In the genomic region with DNA sequence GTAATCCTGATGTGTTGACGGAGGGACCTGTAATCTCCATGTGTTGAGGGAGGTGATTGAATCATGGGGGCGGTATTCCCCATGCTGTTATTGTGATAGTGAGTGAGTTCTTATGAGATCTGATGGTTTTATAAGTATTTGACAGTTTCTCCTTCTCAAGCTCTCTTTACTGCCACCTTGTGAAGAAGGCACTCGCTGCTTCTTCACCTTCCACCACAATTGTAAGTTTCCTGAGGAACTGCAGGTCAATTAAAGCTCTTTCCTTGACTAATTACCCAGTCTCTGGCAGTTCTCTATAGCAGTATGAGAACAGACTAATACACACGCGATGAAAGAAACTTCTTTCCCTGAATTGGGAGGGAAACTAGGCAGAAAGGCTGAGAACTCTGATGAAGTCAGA, we compare ENCODE assay signal across 12 cellular contexts.
DNase-seq lines count a peak whose midpoint lies in the region; ATAC-seq, FAIRE-seq and TF ChIP-seq lines count a peak whose summit lies in the region.
"Had no signal": no experiment of that assay in that cellular context is flagged by ENCODE, and none has a peak within 500 bp of the region (broad histone marks: within the 10 kb centered on the region; RNA-seq: fewer than 3 reads in every experiment).

No MANE protein-coding gene starts in this region.

- no peaks in the 10 kb centered on the region for H3K79me2 ChIP-seq in GM23338 (replicated peaks; ENCODE audit: insufficient read depth)

- TF ChIP-seq EP300 in A549 (IDR thresholded peaks at IDR 0.05) = no peak

- no peaks in the 10 kb centered on the region for H3K27me3 Mint-ChIP-seq in GM23338 (ENCODE audit: insufficient read depth, low read depth, poor library complexity)

- ATAC-seq in A549 (0 out of 6 replicates have a peak, but pooled peaks of 1 of the 2 experiments have one; percentile 21), GM23338 (no peak), HG03432 (IDR thresholded peaks at IDR 0.05; ENCODE audit: unreplicated experiment) (no peak), HG02981 (IDR thresholded peaks at IDR 0.05; ENCODE audit: unreplicated experiment) (no peak)

- no peaks in the 10 kb centered on the region for H3K36me3 Mint-ChIP-seq in GM23338 (ENCODE audit: low read depth)
- H3K36me3 Mint-ChIP-seq: CD4-positive, alpha-beta memory T cell had no signal

- no peaks in the 10 kb centered on the region for H3K27me3 ChIP-seq in GM23338 (ENCODE audit: insufficient read depth)
- H3K27me3 ChIP-seq: ovary had no signal

- TF ChIP-seq CTCF in A549 (IDR thresholded peaks at IDR 0.05) (peak; percentile 12; the same call in 1 of the 3 replicates), GM23338 (conservative IDR thresholded peaks at IDR 0.05; ENCODE audit: low read depth in 2 of 2) (peak; percentile 49 to 57), fibroblast of villous mesenchyme (IDR thresholded peaks at IDR 0.05; ENCODE audit: insufficient read depth, low read depth, low read length) (no peak), GM20000 (IDR thresholded peaks at IDR 0.05; ENCODE audit: extremely low read depth, missing control alignments) (no peak)

- H3K27ac ChIP-seq in A549 = no peak overlapping the region
- no peak overlapping the region for H3K27ac ChIP-seq in GM23338 (ENCODE audit: low read depth)
- H3K27ac ChIP-seq: ovary had no signal

- no peaks in the 10 kb centered on the region for H3F3A ChIP-seq in GM23338 (replicated peaks; ENCODE audit: low read depth)

- H3K9me3 Mint-ChIP-seq in GM23338 = no peaks in the 10 kb centered on the region
- H3K9me3 Mint-ChIP-seq: CD4-positive, alpha-beta memory T cell had no signal

- no peaks in the 10 kb centered on the region for H4K20me1 ChIP-seq in GM23338 (replicated peaks; ENCODE audit: insufficient read depth)

- H3K36me3 ChIP-seq in GM23338 (ENCODE audit: insufficient read depth) = no peaks in the 10 kb centered on the region
- H3K36me3 ChIP-seq: ovary had no signal

- no peak overlapping the region for H3K4me3 ChIP-seq in A549
- no peak overlapping the region for H3K4me3 ChIP-seq in GM23338
- no peak overlapping the region for H3K4me3 ChIP-seq in fibroblast of villous mesenchyme (ENCODE audit: low read depth, low read length)
- H3K4me3 ChIP-seq: ovary had no signal

- 0 out of 5 replicates have a peak, but pooled peaks of 1 of the 2 experiments have one; percentile 19 for TF ChIP-seq RAD21 in A549 (conservative IDR thresholded peaks at IDR 0.05 in 1 of 2, IDR thresholded peaks at IDR 0.05 in 1 of 2)

- H3K4me2 ChIP-seq in A549 = no peak overlapping the region
- no peak overlapping the region for H3K4me2 ChIP-seq in GM23338

- no peak for TF ChIP-seq POLR2A in A549 (IDR thresholded peaks at IDR 0.05; ENCODE audit: low read length)

- H3K4me3 Mint-ChIP-seq in GM23338 = no peak overlapping the region

- DNase-seq in A549 (ENCODE audit: low read depth in 1 of 2, low spot score in 1 of 2) (peak in 1 of 2 experiments; percentile 11), GM23338 (ENCODE audit: low spot score) (peak; percentile 29), RKO (ENCODE audit: low spot score) (peak; percentile 31), fibroblast of villous mesenchyme (ENCODE audit: low read depth) (peak; percentile 19), MV-4-11 (lab: John Stamatoyannopoulos, UW) (no peak), GM20000 (ENCODE audit: low spot score) (no peak)
- DNase-seq: CD4-positive, alpha-beta memory T cell; NCI-H526 treated with DMSO at 0.1 percent for 48 hours; ovary had no signal

- H3K4me1 ChIP-seq in A549 (no peaks in the 10 kb centered on the region), GM23338 (ENCODE audit: insufficient read depth) (no peaks in the 10 kb centered on the region)

- H3K27ac Mint-ChIP-seq in GM23338 = no peak overlapping the region
- H3K27ac Mint-ChIP-seq: CD4-positive, alpha-beta memory T cell had no signal

- WGBS in A549 (ENCODE audit: missing lambda C conversion rate) = 40% methylated on average over 5 of the region's 5 CpGs

- no peaks in the 10 kb centered on the region for H3K9me3 ChIP-seq in A549
- H3K9me3 ChIP-seq: ovary had no signal

- POLR2A ChIA-PET in A549 (lab: Yijun Ruan, JAX) = no interaction called here

- no peak for FAIRE-seq in A549 (lab: Jason Lieb, UNC)
- FAIRE-seq: TTC549 had no signal

- H3K9me2 ChIP-seq in GM23338 (ENCODE audit: insufficient read depth) = 0 out of 2 replicates have a peak, but pooled peaks cover 3% of the 10 kb centered on the region

- 0 out of 2 replicates have a peak overlapping the region, but pooled peaks have one; percentile 34 for H2AFZ ChIP-seq in GM23338

- no peaks in the 10 kb centered on the region for H3K4me1 Mint-ChIP-seq in GM23338

- CTCF ChIA-PET in A549 (lab: Yijun Ruan, JAX) = interaction anchor here (0.9 to 1.4 kb wide), 6 partner anchors 8 to 1679 kb away, joined by 3 to 6 read pairs (median 3); no protein-coding TSS in a partner anchor

TF ChIP-seq in A549, 52 proteins besides CTCF, POLR2A, EP300 and RAD21:
- TF ChIP-seq SMC3 (IDR thresholded peaks at IDR 0.05) (0 out of 3 replicates have a peak, but pooled peaks have one; percentile 25), POLR2AphosphoS2 (conservative IDR thresholded peaks at IDR 0.05; ENCODE audit: low read length) (no peak)

TF ChIP-seq in GM23338, 12 proteins besides CTCF, POLR2A, EP300 and RAD21 (continues in another document):
- TF ChIP-seq STAT1 (IDR thresholded peaks at IDR 0.05; ENCODE audit: unreplicated experiment) = no peak
- TF ChIP-seq, protein P1, sequence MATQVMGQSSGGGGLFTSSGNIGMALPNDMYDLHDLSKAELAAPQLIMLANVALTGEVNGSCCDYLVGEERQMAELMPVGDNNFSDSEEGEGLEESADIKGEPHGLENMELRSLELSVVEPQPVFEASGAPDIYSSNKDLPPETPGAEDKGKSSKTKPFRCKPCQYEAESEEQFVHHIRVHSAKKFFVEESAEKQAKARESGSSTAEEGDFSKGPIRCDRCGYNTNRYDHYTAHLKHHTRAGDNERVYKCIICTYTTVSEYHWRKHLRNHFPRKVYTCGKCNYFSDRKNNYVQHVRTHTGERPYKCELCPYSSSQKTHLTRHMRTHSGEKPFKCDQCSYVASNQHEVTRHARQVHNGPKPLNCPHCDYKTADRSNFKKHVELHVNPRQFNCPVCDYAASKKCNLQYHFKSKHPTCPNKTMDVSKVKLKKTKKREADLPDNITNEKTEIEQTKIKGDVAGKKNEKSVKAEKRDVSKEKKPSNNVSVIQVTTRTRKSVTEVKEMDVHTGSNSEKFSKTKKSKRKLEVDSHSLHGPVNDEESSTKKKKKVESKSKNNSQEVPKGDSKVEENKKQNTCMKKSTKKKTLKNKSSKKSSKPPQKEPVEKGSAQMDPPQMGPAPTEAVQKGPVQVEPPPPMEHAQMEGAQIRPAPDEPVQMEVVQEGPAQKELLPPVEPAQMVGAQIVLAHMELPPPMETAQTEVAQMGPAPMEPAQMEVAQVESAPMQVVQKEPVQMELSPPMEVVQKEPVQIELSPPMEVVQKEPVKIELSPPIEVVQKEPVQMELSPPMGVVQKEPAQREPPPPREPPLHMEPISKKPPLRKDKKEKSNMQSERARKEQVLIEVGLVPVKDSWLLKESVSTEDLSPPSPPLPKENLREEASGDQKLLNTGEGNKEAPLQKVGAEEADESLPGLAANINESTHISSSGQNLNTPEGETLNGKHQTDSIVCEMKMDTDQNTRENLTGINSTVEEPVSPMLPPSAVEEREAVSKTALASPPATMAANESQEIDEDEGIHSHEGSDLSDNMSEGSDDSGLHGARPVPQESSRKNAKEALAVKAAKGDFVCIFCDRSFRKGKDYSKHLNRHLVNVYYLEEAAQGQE (IDR thresholded peaks at IDR 0.05; ENCODE audit: unreplicated experiment) = no peak
- TF ChIP-seq, protein P2, sequence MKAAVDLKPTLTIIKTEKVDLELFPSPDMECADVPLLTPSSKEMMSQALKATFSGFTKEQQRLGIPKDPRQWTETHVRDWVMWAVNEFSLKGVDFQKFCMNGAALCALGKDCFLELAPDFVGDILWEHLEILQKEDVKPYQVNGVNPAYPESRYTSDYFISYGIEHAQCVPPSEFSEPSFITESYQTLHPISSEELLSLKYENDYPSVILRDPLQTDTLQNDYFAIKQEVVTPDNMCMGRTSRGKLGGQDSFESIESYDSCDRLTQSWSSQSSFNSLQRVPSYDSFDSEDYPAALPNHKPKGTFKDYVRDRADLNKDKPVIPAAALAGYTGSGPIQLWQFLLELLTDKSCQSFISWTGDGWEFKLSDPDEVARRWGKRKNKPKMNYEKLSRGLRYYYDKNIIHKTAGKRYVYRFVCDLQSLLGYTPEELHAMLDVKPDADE (IDR thresholded peaks at IDR 0.05) = no peak
- no peak for TF ChIP-seq EZH2phosphoT487 (IDR thresholded peaks at IDR 0.05; ENCODE audit: unreplicated experiment)
- TF ChIP-seq ZNF331 (CRISPR knock-in tag; IDR thresholded peaks at IDR 0.05; ENCODE audit: low read depth) = no peak
- TF ChIP-seq ZNF114 (CRISPR knock-in tag; IDR thresholded peaks at IDR 0.05) = no peak

Comparison
In these comparisons a context has a peak if more than half of its experiments do, and no peak if none do; other contexts are left out.
1. DNase-seq: peak in GM23338 (single experiment), RKO (single experiment) and fibroblast of villous mesenchyme (single experiment); none in MV-4-11 (single experiment) and GM20000 (single experiment).
2. CTCF ChIP-seq: peak in A549 (single experiment) and GM23338 (2 of 2); none in fibroblast of villous mesenchyme (single experiment) and GM20000 (single experiment).